Comparison of ENCODE assay signal across 10 cellular contexts in genomic region chr3:107810195-107811071, GRCh38.
DNase-seq lines count a peak whose midpoint lies in the region; ATAC-seq and TF ChIP-seq lines count a peak whose summit lies in the region.
"Had no signal": no experiment of that assay in that cellular context is flagged by ENCODE, and none has a peak within 500 bp of the region (broad histone marks: within the 10 kb centered on the region; RNA-seq: fewer than 3 reads in every experiment).

No MANE protein-coding gene starts in this region.

- H3K27ac ChIP-seq in BLaER1 (no peak overlapping the region), fibroblast of lung (ENCODE audit: insufficient read depth, low read length) (no peak overlapping the region)
- no peak overlapping the region for H3K27ac ChIP-seq in CD8-positive, alpha-beta memory T cell (ENCODE audit: low read depth, low read length)

- H3K27me3 Mint-ChIP-seq in CD8-positive, alpha-beta memory T cell = no peaks in the 10 kb centered on the region

- POLR2A ChIA-PET in CD8-positive, alpha-beta memory T cell (lab: Charles Lee) = no interaction called here

- H3K9me3 ChIP-seq in BLaER1 = no peaks in the 10 kb centered on the region
- H3K9me3 ChIP-seq in fibroblast of lung (ENCODE audit: control insufficient read depth, insufficient read depth, low read depth, low read length) = no peaks in the 10 kb centered on the region
- H3K9me3 ChIP-seq in HAP-1 = no peaks in the 10 kb centered on the region
- H3K9me3 ChIP-seq in CD8-positive, alpha-beta memory T cell (ENCODE audit: low read length) = no peaks in the 10 kb centered on the region

- H3K4me1 Mint-ChIP-seq in CD8-positive, alpha-beta memory T cell = peaks cover 11 to 23% (median 12%) of the 10 kb centered on the region in 3 donors

- no peaks in the 10 kb centered on the region for H4K20me1 ChIP-seq in BLaER1
- no peaks in the 10 kb centered on the region for H4K20me1 ChIP-seq in fibroblast of lung (ENCODE audit: control insufficient read depth, extremely low read depth, insufficient read depth, low read length)

- peaks cover 9% of the 10 kb centered on the region for H3K4me1 ChIP-seq in BLaER1
- H3K4me1 ChIP-seq in fibroblast of lung (ENCODE audit: control insufficient read depth, extremely low read depth, insufficient read depth, low read length) = peaks cover 6% of the 10 kb centered on the region
- no peaks in the 10 kb centered on the region for H3K4me1 ChIP-seq in HAP-1
- no peaks in the 10 kb centered on the region for H3K4me1 ChIP-seq in CD8-positive, alpha-beta memory T cell (ENCODE audit: insufficient read depth, low read length)

- H3K9me3 Mint-ChIP-seq in CD8-positive, alpha-beta memory T cell = no peaks in the 10 kb centered on the region

- no peak for TF ChIP-seq CTCF in fibroblast of lung (conservative IDR thresholded peaks at IDR 0.05 in 1 of 2, IDR thresholded peaks at IDR 0.05 in 1 of 2; ENCODE audit: low read depth in 1 of 2, low read length in 2 of 2)

- in situ Hi-C loops in HAP-1 (cut with MboI; ENCODE audit: low sequenced_read_pairs) = no loop called here

- no peaks in the 10 kb centered on the region for H3K79me2 ChIP-seq in fibroblast of lung (ENCODE audit: control insufficient read depth, insufficient read depth, low read length)

- H3K27me3 ChIP-seq in BLaER1 (no peaks in the 10 kb centered on the region), fibroblast of lung (ENCODE audit: control insufficient read depth, insufficient read depth, low read length) (no peaks in the 10 kb centered on the region), HAP-1 (ENCODE audit: low read depth) (no peaks in the 10 kb centered on the region)
- H3K27me3 ChIP-seq in CD8-positive, alpha-beta memory T cell (ENCODE audit: insufficient read depth, low read length, poor library complexity, severe bottlenecking) = no peaks in the 10 kb centered on the region

- no peak overlapping the region for H2AFZ ChIP-seq in fibroblast of lung (ENCODE audit: low read length)

- H3K27ac Mint-ChIP-seq in CD8-positive, alpha-beta memory T cell = peak overlapping the region in 3 of 8 donors; percentile 13 to 43 (median 30)

- H3K36me3 Mint-ChIP-seq in CD8-positive, alpha-beta memory T cell = peaks cover 2 to 45% (median 5%) of the 10 kb centered on the region in 3 donors

- DNase-seq in Kasumi-1 (lab: John Stamatoyannopoulos, UW) = peak; percentile 39 to 49
- peak; percentile 13 to 28 for DNase-seq in fibroblast of lung (ENCODE audit: low read depth in 2 of 2)
- DNase-seq in HAP-1 (ENCODE audit: low spot score in 2 of 2) = no peak
- no peak for DNase-seq in activated naive CD4-positive, alpha-beta T cell treated with Interleukin-2 at 50 U/mL for 16 hours
- no peak for DNase-seq in CD8-positive, alpha-beta memory T cell
- DNase-seq: activated CD4-positive, alpha-beta T cell treated with anti-CD3 and anti-CD28 coated beads for 1 hour; NCI-H1694 had no signal

- H3K4me3 ChIP-seq in BLaER1 (no peak overlapping the region), fibroblast of lung (replicated peaks in 1 of 4; ENCODE audit: control extremely low read depth in 1 of 4, insufficient read depth in 1 of 4, low read depth in 3 of 4, low read length in 4 of 4) (no peak overlapping the region), HAP-1 (no peak overlapping the region)
- no peak overlapping the region for H3K4me3 ChIP-seq in CD8-positive, alpha-beta memory T cell (ENCODE audit: low read length)

- H3K9ac ChIP-seq in BLaER1 = no peak overlapping the region
- no peak overlapping the region for H3K9ac ChIP-seq in fibroblast of lung (ENCODE audit: insufficient read depth, low read length)

- H3K36me3 ChIP-seq in BLaER1 = peaks cover 25% of the 10 kb centered on the region
- H3K36me3 ChIP-seq in fibroblast of lung (ENCODE audit: control insufficient read depth, insufficient read depth, low read length) = peaks cover 3% of the 10 kb centered on the region
- H3K36me3 ChIP-seq in HAP-1 (replicated peaks) = peaks cover 8% of the 10 kb centered on the region
- H3K36me3 ChIP-seq in CD8-positive, alpha-beta memory T cell (ENCODE audit: insufficient read depth, low read length) = peaks cover 18% of the 10 kb centered on the region

- H3K4me2 ChIP-seq in BLaER1 (0 out of 2 replicates have a peak overlapping the region, but pooled peaks have one; percentile 11), fibroblast of lung (ENCODE audit: extremely low read depth, insufficient read depth, low read length) (no peak overlapping the region)

- ATAC-seq in GM21528 (IDR thresholded peaks at IDR 0.05; ENCODE audit: low FRiP score, unreplicated experiment) (peak; percentile 58), GM21723 (IDR thresholded peaks at IDR 0.05; ENCODE audit: unreplicated experiment) (no peak)

- CTCF ChIA-PET in CD8-positive, alpha-beta memory T cell (lab: Charles Lee) = interaction anchor here (1.1 kb wide), 1 partner anchor 667 kb away, joined by 3 read pairs; no protein-coding TSS in a partner anchor

- H3K4me3 Mint-ChIP-seq in CD8-positive, alpha-beta memory T cell = peak overlapping the region in 2 of 7 donors; percentile 24 to 40

Comparison
In these comparisons a context has a peak if more than half of its experiments do, and no peak if none do; other contexts are left out.
1. DNase-seq: peak in Kasumi-1 (2 of 2) and fibroblast of lung (2 of 2); none in HAP-1 (0 of 2), activated naive CD4-positive, alpha-beta T cell treated with Interleukin-2 at 50 U/mL for 16 hours (single experiment) and CD8-positive, alpha-beta memory T cell (0 of 5).